Comparison of ENCODE assay signal across 8 cellular contexts in genomic region chr19:37931941-37932655, GRCh38. TPM values are rescaled to one million over a fixed set of nuclear protein-coding genes. Genes with fewer than 3 reads are reported as not detected.
A peak's percentile ranks its signal among the peaks of the same experiment; 100 is the strongest.
DNase-seq lines count a peak whose midpoint lies in the region; ATAC-seq and TF ChIP-seq lines count a peak whose summit lies in the region.

No MANE protein-coding gene starts in this region.

- H3K9ac ChIP-seq in OCI-LY1 (ENCODE audit: low read length), result peak overlapping the region; percentile 71

- H4K20me1 ChIP-seq in OCI-LY1 (ENCODE audit: insufficient read depth, low read length), result no peaks in the 10 kb centered on the region

- DNase-seq in NCI-H82 (lab: John Stamatoyannopoulos, UW) (peak; percentile 24), NCI-H82 treated with DMSO at 0.1 percent for 48 hours (lab: John Stamatoyannopoulos, UW; ENCODE audit: unreplicated experiment) (no peak), HT-29 (ENCODE audit: low spot score) (peak; percentile 99), mucosa of descending colon (peak; percentile 88 to 93 (median 91))

- peaks cover 19% of the 10 kb centered on the region for H3K9me3 ChIP-seq in OCI-LY1 (ENCODE audit: low read length)
- H3K9me3 ChIP-seq in mucosa of descending colon, result peaks cover 2% of the 10 kb centered on the region

- H3K4me2 ChIP-seq in OCI-LY1 (ENCODE audit: low read length), result peak overlapping the region; percentile 77

- H3F3A ChIP-seq in OCI-LY1 (ENCODE audit: insufficient read depth, low read length), result no peaks in the 10 kb centered on the region; the same call in 1 of the 2 replicates

- peak overlapping the region; percentile 93 for H3K27ac ChIP-seq in OCI-LY1 (ENCODE audit: low read depth, low read length, poor library complexity, severe bottlenecking)

- peaks cover 63% of the 10 kb centered on the region for H3K4me1 ChIP-seq in OCI-LY1 (ENCODE audit: insufficient read depth, low read length, severe bottlenecking)
- H3K4me1 ChIP-seq in mucosa of descending colon (ENCODE audit: low read depth), result peaks cover 41% of the 10 kb centered on the region

- TF ChIP-seq CTCF in OCI-LY1 (IDR thresholded peaks at IDR 0.05; ENCODE audit: low read length), result peak; percentile 31; the same call in 1 of the 2 replicates
- no peak for TF ChIP-seq CTCF in mucosa of descending colon (IDR thresholded peaks at IDR 0.05)

- H3K27me3 ChIP-seq in OCI-LY1 (ENCODE audit: insufficient read depth, low read length), result no peaks in the 10 kb centered on the region

- intact Hi-C loops in mucosa of descending colon (cut with DNase I, micrococcal nuclease), result no loop called here

- H3K36me3 ChIP-seq in OCI-LY1 (ENCODE audit: insufficient read depth, low read length) (peaks cover 40% of the 10 kb centered on the region), mucosa of descending colon (ENCODE audit: low read depth) (no peaks in the 10 kb centered on the region)

- H2AFZ ChIP-seq in OCI-LY1 (ENCODE audit: low read length), result no peak overlapping the region

- ATAC-seq in esophagus mucosa (peak; percentile 83), mucosa of descending colon (peak; percentile 77), GM18520 (IDR thresholded peaks at IDR 0.05; ENCODE audit: unreplicated experiment) (no peak), HG02840 (IDR thresholded peaks at IDR 0.05; ENCODE audit: low FRiP score, unreplicated experiment) (no peak)

- peak overlapping the region; percentile 46 for H3K4me3 ChIP-seq in OCI-LY1 (ENCODE audit: low read depth, low read length, poor library complexity, severe bottlenecking)
- H3K4me3 ChIP-seq in mucosa of descending colon, result peak overlapping the region; percentile 0

- H3K79me2 ChIP-seq in OCI-LY1 (ENCODE audit: insufficient read depth, low read length), result peaks cover 13% of the 10 kb centered on the region; the same call in 1 of the 2 replicates

- H3K9me2 ChIP-seq in OCI-LY1 (ENCODE audit: low read depth, low read length), result no peaks in the 10 kb centered on the region

RNA-seq across cellular contexts. Expression of gene SIPA1L3, which starts 25.1 kb away (rescaled TPM):
- total RNA-seq in HT-29 (2014; rRNA removed; shearing (Covaris generic)), result 86.4 and 98.5 TPM in 2 replicates
- total RNA-seq in esophagus mucosa (15.0 TPM), mucosa of descending colon (100 to 1,000 TPM in 2 of 3 donors, 10 to 100 TPM in 1; 93.6 to 173 (median 144) TPM)

RNA-seq across cellular contexts. Expression of gene WDR87, which starts 25.7 kb away (rescaled TPM):
- total RNA-seq in HT-29 (2014; rRNA removed; shearing (Covaris generic)), result not detected in 2 replicates
- total RNA-seq in esophagus mucosa (not detected), mucosa of descending colon (not detected)

Comparison
In these comparisons a context has a peak if more than half of its experiments do, and no peak if none do; other contexts are left out.
1. ATAC-seq: peak in esophagus mucosa (single experiment) and mucosa of descending colon (single experiment); none in GM18520 (single experiment) and HG02840 (single experiment).